Comparison of ENCODE assay signal across 8 cellular contexts in genomic region chr1:43530483-43531452, GRCh38. TPM values are rescaled to one million over a fixed set of nuclear protein-coding genes. Genes with fewer than 3 reads are reported as not detected.
A peak's percentile ranks its signal among the peaks of the same experiment; 100 is the strongest.
DNase-seq lines count a peak whose midpoint lies in the region; ATAC-seq, FAIRE-seq and TF ChIP-seq lines count a peak whose summit lies in the region.

PTPRF (plus strand) TSS chr1:43530883; CDS start chr1:43545076, 14,193 bp downstream.

- in situ Hi-C loops in K562 (cut with MboI), result no loop called here

- H3K9me3 ChIP-seq in BE2C (no peaks in the 10 kb centered on the region), K562 (replicated peaks; ENCODE audit: control insufficient read depth, insufficient read depth, low read depth, low read length) (no peaks in the 10 kb centered on the region), psoas muscle (no peaks in the 10 kb centered on the region)

- H2AFZ ChIP-seq in K562 (ENCODE audit: low read depth, low read length), result 0 out of 2 replicates have a peak within 1 kb of the TSS, but pooled peaks have one; percentile 30

- CTCF ChIA-PET in K562 (lab: Yijun Ruan, JAX; ENCODE audit: low intra/inter-chr PET ratio), result interaction anchor here (1.2 to 5.5 kb wide), 2 partner anchors 403 to 416 kb away, joined by 4 to 56 read pairs; partner anchors contain the start of genes ARTN and IPO13

- H3K9ac ChIP-seq in K562 (ENCODE audit: insufficient read depth in 1 of 2, low read depth in 2 of 2, low read length in 2 of 2), result peak within 1 kb of the TSS in 1 of 2 experiments; percentile 78; a peak in 2 of 4 replicates

- DNase-seq in BE2C (peak; percentile 60), HFF-Myc (ENCODE audit: extremely low read depth, low read depth) (no peak), RCC 7860 (ENCODE audit: low spot score) (peak; percentile 33), K562 (ENCODE audit: extremely low read depth in 1 of 4, low spot score in 3 of 4) (peak; percentile 68 to 89 (median 84)), hippocampal formation (lab: John Stamatoyannopoulos, UW) (peak; percentile 38 to 67), psoas muscle (peak in 1 of 2 donors; percentile 62), GM19239 (ENCODE audit: insufficient read length, low spot score) (no peak)

- intact Hi-C loops in K562 (cut with micrococcal nuclease) (no loop called here), psoas muscle (cut with DNase I) (loop anchor here in 1 of 2 donors (5.0 to 10.0 kb wide), 2 partner anchors 117 to 414 kb away; partner anchors contain the start of gene IPO13)

- TF ChIP-seq POLR2A in K562 (conservative IDR thresholded peaks at IDR 0.05), result no peak

- H3K27me3 ChIP-seq in BE2C (no peaks in the 10 kb centered on the region), K562 (ENCODE audit: control insufficient read depth in 2 of 2, insufficient read depth in 2 of 2, low read length in 2 of 2) (peaks cover 27 to 45% of the 10 kb centered on the region in 2 experiments; a peak in 4 of 5 replicates), psoas muscle (ENCODE audit: insufficient read depth in 3 of 3, low read length in 2 of 3) (peaks cover 0 to 23% (median 3%) of the 10 kb centered on the region in 3 donors)

- H3K4me3 ChIP-seq in BE2C (ENCODE audit: low read depth, low read length) (peak within 1 kb of the TSS; percentile 49), HFF-Myc (replicated peaks; ENCODE audit: low read depth, low read length) (peak within 1 kb of the TSS; percentile 54), K562 (peak within 1 kb of the TSS; percentile 25), psoas muscle (peak within 1 kb of the TSS; percentile 69)

- no peak for TF ChIP-seq EP300 in K562 (IDR thresholded peaks at IDR 0.05; ENCODE audit: low read length)

- WGBS in K562 (ENCODE audit: insufficient coverage, low coverage, missing lambda C conversion rate), result 6% methylated on average over 34 of the region's 97 CpGs
- WGBS in psoas muscle, 3 donors, result 1 to 2% (median 1%) methylated on average over 21 to 94 of the region's 97 CpGs

- no TSS peak for BruUV-seq in K562 (replicated peaks; lab: Mats Ljungman, UMichigan)

- no peaks in the 10 kb centered on the region for H3K79me2 ChIP-seq in K562 (ENCODE audit: control insufficient read depth, insufficient read depth, low read length)

- no peak within 1 kb of the TSS for H3K27ac ChIP-seq in K562 (ENCODE audit: extremely low read depth, low read depth, low read length)
- H3K27ac ChIP-seq in psoas muscle, result no peak within 1 kb of the TSS

- ATAC-seq in K562 (peak; percentile 69), psoas muscle (peak; percentile 36 to 68 (median 57)), HG02884 (IDR thresholded peaks at IDR 0.05; ENCODE audit: unreplicated experiment) (no peak)

- no peak for TF ChIP-seq RAD21 in K562 (CRISPR knock-in tag; conservative IDR thresholded peaks at IDR 0.05 in 1 of 2, IDR thresholded peaks at IDR 0.05 in 1 of 2)

- FAIRE-seq in RCC 7860 (lab: Jason Lieb, UNC), result no peak
- no peak for FAIRE-seq in K562 (lab: Jason Lieb, UNC)
- FAIRE-seq in GM19239 (lab: Jason Lieb, UNC), result no peak

- H3K4me2 ChIP-seq in K562 (ENCODE audit: insufficient read depth, low read length), result peak within 1 kb of the TSS; percentile 59

- no peaks in the 10 kb centered on the region for H3K36me3 ChIP-seq in BE2C
- H3K36me3 ChIP-seq in K562 (ENCODE audit: control insufficient read depth, insufficient read depth, low read length), result no peaks in the 10 kb centered on the region
- no peaks in the 10 kb centered on the region for H3K36me3 ChIP-seq in psoas muscle (ENCODE audit: insufficient read depth in 1 of 2, low read depth in 1 of 2)

- H3K4me1 ChIP-seq in BE2C, result no peaks in the 10 kb centered on the region; the same call in 1 of the 2 replicates
- peaks cover 2 to 16% of the 10 kb centered on the region in 2 experiments; a peak in 3 of 5 replicates for H3K4me1 ChIP-seq in K562 (replicated peaks in 1 of 2; ENCODE audit: control insufficient read depth in 2 of 2, insufficient read depth in 2 of 2, low read length in 2 of 2)
- H3K4me1 ChIP-seq in psoas muscle, result peaks cover 8% of the 10 kb centered on the region

- POLR2A ChIA-PET in K562 (lab: Yijun Ruan, JAX), result no interaction called here

- no peaks in the 10 kb centered on the region for H3K9me1 ChIP-seq in K562 (ENCODE audit: control insufficient read depth, insufficient read depth, low read length)

- peaks cover 35% of the 10 kb centered on the region; the same call in 1 of the 2 replicates for H4K20me1 ChIP-seq in K562 (replicated peaks; ENCODE audit: control insufficient read depth, insufficient read depth, low read length)

- no peak for TF ChIP-seq CTCF in BE2C (IDR thresholded peaks at IDR 0.05; ENCODE audit: low read depth, low read length)
- TF ChIP-seq CTCF in HFF-Myc (IDR thresholded peaks at IDR 0.05; ENCODE audit: low read depth, low read length, missing control alignments), result no peak
- TF ChIP-seq CTCF in K562 (IDR thresholded peaks at IDR 0.05 in 2 of 3, conservative IDR thresholded peaks at IDR 0.05 in 1 of 3; ENCODE audit: insufficient read depth in 2 of 3, low read depth in 1 of 3, low read length in 3 of 3), result no peak
- no peak for TF ChIP-seq CTCF in psoas muscle (IDR thresholded peaks at IDR 0.05)

TF ChIP-seq in K562, 482 proteins besides CTCF, POLR2A, EP300 and RAD21 (continues in another document):
- TF ChIP-seq DACH1 (IDR thresholded peaks at IDR 0.05; ENCODE audit: partially characterized antibody), result peak; percentile 91
- TF ChIP-seq PHF8 (IDR thresholded peaks at IDR 0.05; ENCODE audit: borderline replicate concordance, low read length), result peak; percentile 51; the same call in 1 of the 2 replicates
- 0 out of 2 replicates have a peak, but pooled peaks have one; percentile 63 for TF ChIP-seq SMAD4 (CRISPR knock-in tag; conservative IDR thresholded peaks at IDR 0.05)
- peak; percentile 31; the same call in 1 of the 2 replicates for TF ChIP-seq CTBP1 (IDR thresholded peaks at IDR 0.05; ENCODE audit: borderline replicate concordance)
- 0 out of 4 replicates have a peak, but pooled peaks of 1 of the 2 experiments have one; percentile 29 for TF ChIP-seq UBTF (IDR thresholded peaks at IDR 0.05; ENCODE audit: borderline replicate concordance in 1 of 2, low read depth in 2 of 2, low read length in 2 of 2)
- no peak for TF ChIP-seq NUFIP1 (IDR thresholded peaks at IDR 0.05; ENCODE audit: partially characterized antibody)
- TF ChIP-seq ZFX (CRISPR knock-in tag; IDR thresholded peaks at IDR 0.05), result peak; percentile 36
- peak; percentile 83; the same call in 1 of the 2 replicates for TF ChIP-seq DMBX1 (CRISPR knock-in tag; IDR thresholded peaks at IDR 0.05; ENCODE audit: borderline replicate concordance)
- no peak for TF ChIP-seq MED1 (CRISPR knock-in tag; IDR thresholded peaks at IDR 0.05; ENCODE audit: borderline replicate concordance)
- no peak for TF ChIP-seq YY1 (IDR thresholded peaks at IDR 0.05; ENCODE audit: borderline replicate concordance in 1 of 3, control insufficient read depth in 1 of 3, extremely low read depth in 1 of 3, insufficient read depth in 3 of 3, insufficient read length in 1 of 3, insufficient replicate concordance in 2 of 3, low read depth in 1 of 3, low read length in 2 of 3)
- 0 out of 4 replicates have a peak, but pooled peaks of 1 of the 2 experiments have one; percentile 30 for TF ChIP-seq MCM7 (IDR thresholded peaks at IDR 0.05)
- TF ChIP-seq ZNF644 (tag; IDR thresholded peaks at IDR 0.05; ENCODE audit: low read depth), result 0 out of 2 replicates have a peak, but pooled peaks have one; percentile 48
- TF ChIP-seq POLR2G (IDR thresholded peaks at IDR 0.05; ENCODE audit: low read depth, low read length), result 0 out of 2 replicates have a peak, but pooled peaks have one; percentile 39

RNA-seq across cellular contexts. Expression of gene PTPRF, which starts in this region (rescaled TPM):
- 8.3 TPM for polyA plus RNA-seq in BE2C (2012; ENCODE audit: insufficient read depth, insufficient read length, low read depth)
- 17.5 and 46.4 TPM in 2 replicates for total RNA-seq in K562 (2011; cell fraction: chromatin; rRNA removed; ENCODE audit: low replicate concordance)
- total RNA-seq in K562 (2011; cell fraction: nucleolus; rRNA removed), result 18.8 and 22.8 TPM in 2 replicates
- 14.9 and 27.1 TPM in 2 replicates for total RNA-seq in K562 (2011; cell fraction: nucleoplasm; rRNA removed)
- 1.1 and 1.5 TPM in 2 replicates for total RNA-seq in K562 (2014; rRNA removed)
- total RNA-seq in K562 (2014; rRNA removed; fragmentation: Illumina TruSeq; extraction: Trizol), result 0.41 and 1.1 TPM in 2 replicates
- total RNA-seq in K562 (2015; rRNA removed; fragmentation: Illumina TruSeq; extraction: Trizol), result 0.08 and 0.51 TPM in 2 replicates
- 3.3 and 4.2 TPM in 2 replicates for total RNA-seq in K562 (2021)
- 4.3 and 12.0 TPM in 2 replicates for polyA plus RNA-seq in K562 (2011; rRNA removed)
- 5.1 and 6.0 TPM in 2 replicates for polyA plus RNA-seq in K562 (2011; cell fraction: cytosol; rRNA removed)
- 13.9 and 24.1 TPM in 2 replicates for polyA plus RNA-seq in K562 (2011; cell fraction: nucleus; rRNA removed)
- 0.86 and 1.5 TPM in 2 replicates for polyA plus RNA-seq in K562 (2012)
- 1.1 and 1.4 TPM in 2 replicates for polyA plus RNA-seq in K562 (2014; fragmentation: Illumina TruSeq; extraction: Trizol)
- under 1 TPM; 0.13 to 0.20 TPM for polyA plus RNA-seq in K562 (2014; fragmentation: Nextera tagmentation; extraction: Ambion mirVana)
- polyA plus RNA-seq in K562 (2014; rRNA removed), result 0.90 and 1.2 TPM in 2 replicates
- 8.6 and 12.7 TPM in 2 replicates for polyA minus RNA-seq in K562 (2011; rRNA and poly(A)+ RNA removed)
- 5.7 and 22.0 TPM in 2 replicates for polyA minus RNA-seq in K562 (2011; cell fraction: cytosol; rRNA and poly(A)+ RNA removed)
- polyA minus RNA-seq in K562 (2011; cell fraction: nucleus; rRNA and poly(A)+ RNA removed), result 5.0 and 8.4 TPM in 2 replicates
- total RNA-seq in psoas muscle, result 1 to 10 TPM; 1.9 to 8.9 (median 3.8) TPM
- polyA plus RNA-seq in psoas muscle, result 1 to 10 TPM in 1 of 3 donors, under 1 TPM in 2; 0.65 to 1.3 (median 0.93) TPM

Comparison
In these comparisons a context has a peak if more than half of its experiments do, and no peak if none do; other contexts are left out.
1. DNase-seq: peak in BE2C (single experiment), RCC 7860 (single experiment), K562 (4 of 4) and hippocampal formation (2 of 2); none in HFF-Myc (single experiment) and GM19239 (single experiment).
2. Peak in every context shown above with its lines, with median percentiles within 50 percentile points of each other: H3K4me3 ChIP-seq.